Comparison of ENCODE assay signal across 8 cellular contexts in genomic region chr4:61200991-61201526, GRCh38. TPM values are rescaled to one million over a fixed set of nuclear protein-coding genes. Genes with fewer than 3 reads are reported as not detected.
DNase-seq lines count a peak whose midpoint lies in the region; ATAC-seq, FAIRE-seq and TF ChIP-seq lines count a peak whose summit lies in the region.

No MANE protein-coding gene starts in this region.

- peak overlapping the region; percentile 90 for H3K18ac ChIP-seq in H1 (ENCODE audit: extremely low read depth, low read length)
- H3K18ac ChIP-seq in mesendoderm (ENCODE audit: low read length): peak overlapping the region; percentile 51

- H3K27ac ChIP-seq in H1 (ENCODE audit: low read depth, low read length): no peak overlapping the region
- H3K27ac ChIP-seq in mesendoderm (ENCODE audit: low read depth, low read length): peak overlapping the region; percentile 84
- H3K27ac ChIP-seq in uterus: peak overlapping the region in 1 of 2 donors; percentile 47

- H2BK20ac ChIP-seq in H1 (ENCODE audit: low read length): no peak overlapping the region

- H3K23me2 ChIP-seq in H1 (ENCODE audit: low read depth, low read length): peaks cover 22% of the 10 kb centered on the region

- CTCF ChIA-PET in H1 (lab: Charles Lee; ENCODE audit: partially characterized antibody): interaction anchor here (1.1 kb wide), 1 partner anchor 11 kb away, joined by 4 read pairs; no protein-coding TSS in a partner anchor

- H3K4me1 ChIP-seq in H1 (replicated peaks in 1 of 4; ENCODE audit: control insufficient read depth in 3 of 4, insufficient read depth in 4 of 4, low read length in 3 of 4) (peaks cover 0 to 13% (median 8%) of the 10 kb centered on the region in 4 experiments; a peak in 4 of 7 replicates), mesendoderm (ENCODE audit: control insufficient read depth, low read depth, low read length) (peaks cover 3% of the 10 kb centered on the region), uterus (no peaks in the 10 kb centered on the region)

- H4K20me1 ChIP-seq in H1 (replicated peaks in 1 of 2; ENCODE audit: control insufficient read depth in 1 of 2, insufficient read depth in 2 of 2, low read length in 2 of 2): peaks cover 3 to 14% of the 10 kb centered on the region in 2 experiments

- H3K4me3 ChIP-seq in H1 (ENCODE audit: extremely low read depth in 1 of 4, insufficient read depth in 2 of 4, low read depth in 3 of 4, low read length in 4 of 4): peak overlapping the region; percentile 52 to 94 (median 83)
- peak overlapping the region; percentile 78 for H3K4me3 ChIP-seq in mesendoderm (ENCODE audit: low read length)
- H3K4me3 ChIP-seq in uterus: peak overlapping the region; percentile 21 to 48

- no peak overlapping the region for H3K4ac ChIP-seq in H1 (replicated peaks; ENCODE audit: insufficient read length, low read depth, low read length)
- H3K4ac ChIP-seq in mesendoderm (ENCODE audit: low read depth, low read length): peak overlapping the region; percentile 4

- 0% methylated on average over 8 of the region's 31 CpGs; no CpG with 5 or more reads in 1 of the 2 experiments for WGBS in H1 (ENCODE audit: extremely low coverage in 1 of 2, insufficient coverage in 1 of 2, insufficient read length in 1 of 2, insufficient replicate concordance in 2 of 2, low coverage in 1 of 2, low lambda C conversion rate in 2 of 2, missing lambda C conversion rate in 1 of 2), 2 experiments
- WGBS in mesendoderm (ENCODE audit: extremely low coverage, insufficient coverage, low lambda C conversion rate): no CpG with 5 or more reads among the region's 31 CpGs

- H3K9ac ChIP-seq in H1 (replicated peaks in 1 of 4; ENCODE audit: extremely low read depth in 1 of 4, low read depth in 3 of 4, low read length in 3 of 4): peak overlapping the region in 3 of 4 experiments; percentile 17 to 49 (median 21); a peak in 3 of 7 replicates
- peak overlapping the region; percentile 71 for H3K9ac ChIP-seq in mesendoderm (ENCODE audit: low read length)

- peak overlapping the region; percentile 4; the same call in 1 of the 2 replicates for H4K8ac ChIP-seq in H1 (ENCODE audit: extremely low read depth, insufficient read depth, low read length)
- H4K8ac ChIP-seq in mesendoderm (ENCODE audit: low read depth, low read length): no peak overlapping the region

- TF ChIP-seq RAD21 in H1 (IDR thresholded peaks at IDR 0.05 in 1 of 2, conservative IDR thresholded peaks at IDR 0.05 in 1 of 2; ENCODE audit: low read depth in 2 of 2, low read length in 2 of 2): no peak

- H3K9me3 ChIP-seq in H1 (ENCODE audit: insufficient read depth in 2 of 2, low read depth in 1 of 2, low read length in 1 of 2) (no peaks in the 10 kb centered on the region), uterus (no peaks in the 10 kb centered on the region)

- H3K56ac ChIP-seq in H1 (replicated peaks; ENCODE audit: insufficient read length, low read depth, low read length) (peak overlapping the region; percentile 35), mesendoderm (ENCODE audit: low read length) (peak overlapping the region; percentile 92)

- no peak for ATAC-seq in HG03521 (IDR thresholded peaks at IDR 0.05; ENCODE audit: unreplicated experiment)

- no peak overlapping the region for H4K91ac ChIP-seq in H1 (replicated peaks; ENCODE audit: insufficient read length, low read length)

- peak overlapping the region; percentile 23; the same call in 1 of the 2 replicates for H2BK12ac ChIP-seq in H1 (ENCODE audit: low read depth, low read length)

- intact Hi-C loops in uterus (cut with DNase I; ENCODE audit: low total_unique reads): no loop called here

- no peak for TF ChIP-seq EP300 in H1 (IDR thresholded peaks at IDR 0.05; ENCODE audit: borderline replicate concordance in 1 of 2, low read depth in 2 of 2, low read length in 2 of 2)

- no peak overlapping the region for H2BK120ac ChIP-seq in H1 (replicated peaks; ENCODE audit: low read depth, low read length)
- no peak overlapping the region for H2BK120ac ChIP-seq in mesendoderm (ENCODE audit: low read depth, low read length)

- H2AFZ ChIP-seq in H1 (ENCODE audit: low read length): no peak overlapping the region

- POLR2A ChIA-PET in H1 (lab: Charles Lee; ENCODE audit: partially characterized antibody): interaction anchor here (0.5 to 1.7 kb wide), 7 partner anchors 8 to 950 kb away, joined by 3 to 7 read pairs (median 4); no protein-coding TSS in a partner anchor

- no peak overlapping the region; the same call in 1 of the 2 replicates for H2BK5ac ChIP-seq in H1 (ENCODE audit: low read depth, low read length)
- H2BK5ac ChIP-seq in mesendoderm (ENCODE audit: low read length): no peak overlapping the region

- no peak for FAIRE-seq in H1 (lab: Jason Lieb, UNC)

- peaks cover 0 to 45% of the 10 kb centered on the region in 2 experiments; a peak in 2 of 4 replicates for H3K79me2 ChIP-seq in H1 (ENCODE audit: control insufficient read depth in 1 of 2, insufficient read depth in 2 of 2, low read length in 2 of 2)
- peaks cover 20% of the 10 kb centered on the region for H3K79me2 ChIP-seq in mesendoderm (ENCODE audit: control insufficient read depth, insufficient read depth, low read length)

- H3K79me1 ChIP-seq in H1 (ENCODE audit: low read depth, low read length): no peaks in the 10 kb centered on the region
- H3K79me1 ChIP-seq in mesendoderm (ENCODE audit: low read length): peaks cover 3% of the 10 kb centered on the region

- TF ChIP-seq CTCF in H1 (IDR thresholded peaks at IDR 0.05; ENCODE audit: control extremely low read depth in 1 of 3, insufficient read depth in 1 of 3, low read depth in 1 of 3, low read length in 3 of 3): no peak
- no peak for TF ChIP-seq CTCF in uterus (IDR thresholded peaks at IDR 0.05)

- no peak for TF ChIP-seq POLR2A in H1 (IDR thresholded peaks at IDR 0.05; ENCODE audit: control extremely low read depth in 1 of 2, low read depth in 2 of 2, low read length in 2 of 2)
- TF ChIP-seq POLR2A in uterus (IDR thresholded peaks at IDR 0.05): no peak

- H2AK5ac ChIP-seq in H1 (ENCODE audit: low read depth, low read length) (no peak overlapping the region), mesendoderm (ENCODE audit: low read length) (no peak overlapping the region)

- peak; percentile 65 for DNase-seq in Ammon's horn (ENCODE audit: low spot score)
- peak; percentile 66 for DNase-seq in NCI-H1092 treated with DMSO at 0.1 percent for 48 hours (lab: John Stamatoyannopoulos, UW)
- peak in 1 of 2 experiments; percentile 62 for DNase-seq in H1 (ENCODE audit: low read depth in 1 of 2, low spot score in 2 of 2)
- DNase-seq in mesendoderm: peak; percentile 74
- DNase-seq in uterus: no peak
- no peak for DNase-seq in epidermal melanocyte (ENCODE audit: insufficient read length, low spot score)
- no peak for DNase-seq in activated CD8-positive, alpha-beta memory T cell treated with anti-CD3 and anti-CD28 coated beads, Interleukin-2, amount 50 U/mL, for 4 hours

- H3K23ac ChIP-seq in H1 (ENCODE audit: insufficient read length): no peak overlapping the region
- no peak overlapping the region for H3K23ac ChIP-seq in mesendoderm (ENCODE audit: low read length)

- H3K4me2 ChIP-seq in H1 (ENCODE audit: insufficient read depth in 1 of 2, low read depth in 2 of 2, low read length in 2 of 2) (peak overlapping the region; percentile 76 to 97), mesendoderm (ENCODE audit: low read length) (peak overlapping the region; percentile 67)

- H4K5ac ChIP-seq in H1 (ENCODE audit: insufficient read length, low read depth, low read length) (no peak overlapping the region), mesendoderm (ENCODE audit: low read length) (no peak overlapping the region)

- H3K27me3 ChIP-seq in H1 (replicated peaks in 1 of 4; ENCODE audit: control insufficient read depth in 3 of 4, extremely low read depth in 1 of 4, insufficient read depth in 3 of 4, low read length in 3 of 4): peaks cover 0 to 25% (median 20%) of the 10 kb centered on the region in 4 experiments; a peak in 5 of 7 replicates
- H3K27me3 ChIP-seq in mesendoderm (ENCODE audit: insufficient read depth, low read length, poor library complexity): no peaks in the 10 kb centered on the region
- peaks cover 0 to 15% of the 10 kb centered on the region in 2 donors for H3K27me3 ChIP-seq in uterus

- no peak overlapping the region for H3K14ac ChIP-seq in H1 (ENCODE audit: insufficient read length)

- no peaks in the 10 kb centered on the region for H3K36me3 ChIP-seq in H1 (ENCODE audit: control insufficient read depth in 2 of 4, insufficient read depth in 4 of 4, low read length in 3 of 4)
- H3K36me3 ChIP-seq in mesendoderm (ENCODE audit: control insufficient read depth, insufficient read depth, low read length): no peaks in the 10 kb centered on the region
- H3K36me3 ChIP-seq in uterus: no peaks in the 10 kb centered on the region

- 0 out of 2 replicates have a peak overlapping the region, but pooled peaks have one; percentile 49 for H2BK15ac ChIP-seq in H1 (ENCODE audit: low read length)
- H2BK15ac ChIP-seq in mesendoderm (replicated peaks; ENCODE audit: low read depth): no peak overlapping the region

TF ChIP-seq in H1, 55 proteins besides CTCF, POLR2A, EP300 and RAD21:
- TF ChIP-seq SIRT6 (IDR thresholded peaks at IDR 0.05; ENCODE audit: low read length): no peak
- no peak for TF ChIP-seq KDM5A (IDR thresholded peaks at IDR 0.05; ENCODE audit: low read length)
- 0 out of 2 replicates have a peak, but pooled peaks have one; percentile 19 for TF ChIP-seq PHF8 (conservative IDR thresholded peaks at IDR 0.05; ENCODE audit: low read depth, low read length)
- TF ChIP-seq SAP30 (IDR thresholded peaks at IDR 0.05; ENCODE audit: insufficient read depth, insufficient replicate concordance, low read length): peak; percentile 47
- 0 out of 2 replicates have a peak, but pooled peaks have one; percentile 7 for TF ChIP-seq CEBPB (IDR thresholded peaks at IDR 0.05; ENCODE audit: low read depth, low read length)
- no peak for TF ChIP-seq KDM1A (IDR thresholded peaks at IDR 0.05; ENCODE audit: borderline replicate concordance, low read length)

RNA-seq across cellular contexts. Expression of gene ADGRL3, which starts 0.9 kb away (rescaled TPM):
- 13.0 and 14.0 TPM in 2 replicates for total RNA-seq in H1 (2021; fragmentation: NEBNext Ultra II Directional; extraction: Animal tissue kit (Norgen Biotek cat#: 25700))
- polyA plus RNA-seq in H1 (2011; rRNA removed): 3.9 and 6.6 TPM in 2 replicates
- 6.3 TPM for polyA plus RNA-seq in H1 (2011; cell fraction: cytosol; rRNA removed)
- 6.1 TPM for polyA plus RNA-seq in H1 (2011; cell fraction: nucleus; rRNA removed)
- polyA plus RNA-seq in H1 (2012, experiment 1 of 2): 4.9 to 7.9 TPM (median 6.1 TPM) in 4 replicates
- polyA plus RNA-seq in H1 (2012, experiment 2 of 2): 0.37 TPM
- 10.1 TPM for polyA plus RNA-seq in H1 (2013, experiment 1 of 2)
- 9.8 TPM for polyA plus RNA-seq in H1 (2013, experiment 2 of 2)
- 28.4 and 41.8 TPM in 2 replicates for polyA minus RNA-seq in H1 (2011; rRNA and poly(A)+ RNA removed)
- 9.8 TPM for polyA minus RNA-seq in H1 (2011; cell fraction: cytosol; rRNA and poly(A)+ RNA removed)
- 64.7 TPM for polyA minus RNA-seq in H1 (2011; cell fraction: nucleus; rRNA and poly(A)+ RNA removed)
- 7.1 TPM for polyA plus RNA-seq in mesendoderm (2013, experiment 1 of 2)
- polyA plus RNA-seq in mesendoderm (2013, experiment 2 of 2): 7.2 TPM
- total RNA-seq in uterus: 100 to 1,000 TPM in 1 of 4 donors, 10 to 100 TPM in 3; 31.5 to 411 (median 74.3) TPM

Comparison
In these comparisons a context has a peak if more than half of its experiments do, and no peak if none do; other contexts are left out.
1. DNase-seq: peak in Ammon's horn (single experiment), NCI-H1092 treated with DMSO at 0.1 percent for 48 hours (single experiment) and mesendoderm (single experiment); none in uterus (0 of 2), epidermal melanocyte (single experiment) and activated CD8-positive, alpha-beta memory T cell treated with anti-CD3 and anti-CD28 coated beads, Interleukin-2, amount 50 U/mL, for 4 hours (single experiment).
2. Peak in every context shown above with its lines, with median percentiles within 50 percentile points of each other: H3K4me3 ChIP-seq.